In genomic region chr22:43910178-43910695, GRCh38 we compare ENCODE assay signal across 1 cellular context.
A peak's percentile ranks its signal among the peaks of the same experiment; 100 is the strongest.
TF ChIP-seq lines count a peak whose summit lies in the region.

No MANE protein-coding gene starts in this region.

TF ChIP-seq in HepG2, 621 proteins besides CTCF, POLR2A, EP300 and RAD21:
- TF ChIP-seq ETV6 (CRISPR knock-in tag; conservative IDR thresholded peaks at IDR 0.05) (no peak), ATF7 (IDR thresholded peaks at IDR 0.05) (peak; percentile 88), ATF7 (CRISPR knock-in tag; IDR thresholded peaks at IDR 0.05) (no peak), FIP1L1 (IDR thresholded peaks at IDR 0.05; ENCODE audit: borderline replicate concordance, insufficient read depth, low read depth, low read length) (no peak)
